ENCODE assay signal across 26 cellular contexts in the genomic region with DNA sequence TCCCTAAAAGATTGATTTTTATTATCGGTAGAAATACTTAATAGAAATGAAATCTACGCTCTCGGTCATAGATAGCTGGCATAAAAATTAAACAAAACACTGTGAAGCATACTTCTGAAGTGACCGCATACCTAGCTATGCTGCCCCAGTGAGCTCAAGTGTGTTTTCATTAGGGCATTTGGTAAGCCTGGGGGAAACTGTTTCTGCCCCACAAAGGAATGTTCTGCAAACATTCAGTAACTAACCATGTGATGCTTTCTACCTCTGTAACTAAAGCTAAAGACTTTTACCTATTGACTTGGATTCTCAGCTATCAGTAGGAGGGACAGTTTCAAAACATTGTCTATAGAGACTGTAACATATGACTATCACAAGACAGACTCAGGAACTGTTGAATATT.
DNase-seq lines count a peak whose midpoint lies in the region; TF ChIP-seq lines count a peak whose summit lies in the region.
"Had no signal": no experiment of that assay in that cellular context is flagged by ENCODE, and none has a peak within 500 bp of the region (broad histone marks: within the 10 kb centered on the region; RNA-seq: fewer than 3 reads in every experiment).

No MANE protein-coding gene starts in this region.

- H3K27me3 Mint-ChIP-seq in Calu3 (ENCODE audit: unreplicated experiment): peaks cover 22% of the 10 kb centered on the region
- H3K27me3 Mint-ChIP-seq: activated CD4-positive, alpha-beta T cell treated with anti-CD3 and anti-CD28 coated beads for 36 hours had no signal

- H3K4me3 ChIP-seq in AG10803 (ENCODE audit: low read length): no peak overlapping the region
- no peak overlapping the region for H3K4me3 ChIP-seq in SK-N-SH (ENCODE audit: low read depth in 2 of 2, low read length in 1 of 2)
- H3K4me3 ChIP-seq: neural progenitor cell had no signal

- no peaks in the 10 kb centered on the region for H3K36me3 Mint-ChIP-seq in Calu3 (ENCODE audit: insufficient read depth, unreplicated experiment)
- H3K36me3 Mint-ChIP-seq: activated naive CD8-positive, alpha-beta T cell; CD8-positive, alpha-beta memory T cell; memory B cell; neural progenitor cell; stimulated activated naive B cell treated with anti-CD40 and anti-IgM and Interleukin-4, amounts not matched to agents 10 μg/mL and 1 μg/mL and 100 μg/mL, for 72 hours had no signal

- H4K20me1 ChIP-seq in SK-N-SH (ENCODE audit: insufficient read depth): no peaks in the 10 kb centered on the region

- TF ChIP-seq CTCF in AG10803 (conservative IDR thresholded peaks at IDR 0.05; ENCODE audit: low read length): no peak
- no peak for TF ChIP-seq CTCF in Calu3 (IDR thresholded peaks at IDR 0.05; ENCODE audit: unreplicated experiment)
- no peak for TF ChIP-seq CTCF in SK-N-SH (IDR thresholded peaks at IDR 0.05)

- no peak overlapping the region for H3K9ac ChIP-seq in SK-N-SH
- H3K9ac ChIP-seq: neural progenitor cell had no signal

- H3F3A ChIP-seq in SK-N-SH (replicated peaks; ENCODE audit: insufficient read depth): peaks cover 3% of the 10 kb centered on the region

- WGBS in SK-N-SH (ENCODE audit: low lambda C conversion rate): 42% methylated on average over 4 of the region's 4 CpGs

- POLR2A ChIA-PET in SK-N-SH (lab: Yijun Ruan, JAX): no interaction called here

- H3K9me3 ChIP-seq in SK-N-SH: no peaks in the 10 kb centered on the region
- H3K9me3 ChIP-seq: BE2C had no signal

- TF ChIP-seq EP300 in SK-N-SH (IDR thresholded peaks at IDR 0.05; ENCODE audit: borderline replicate concordance in 1 of 2, low read depth in 1 of 2, low read length in 1 of 2): no peak

- no peaks in the 10 kb centered on the region for H3K79me2 ChIP-seq in SK-N-SH (ENCODE audit: insufficient read depth)

- H3K9me2 ChIP-seq in SK-N-SH: no peaks in the 10 kb centered on the region

- no peak overlapping the region for H3K27ac Mint-ChIP-seq in Calu3 (ENCODE audit: unreplicated experiment)
- H3K27ac Mint-ChIP-seq: activated CD4-positive, alpha-beta T cell treated with anti-CD3 and anti-CD28 coated beads for 36 hours; activated naive CD8-positive, alpha-beta T cell; memory B cell; neural progenitor cell; stimulated activated naive B cell treated with anti-CD40 and anti-IgM and Interleukin-4, amounts not matched to agents 10 μg/mL and 1 μg/mL and 100 μg/mL, for 72 hours; T-helper 17 cell had no signal

- CTCF ChIA-PET in Calu3 (lab: Charles Lee): no interaction called here
- CTCF ChIA-PET in SK-N-SH (lab: Yijun Ruan, JAX): no interaction called here

- no peaks in the 10 kb centered on the region for H3K4me1 Mint-ChIP-seq in Calu3 (ENCODE audit: low read depth, unreplicated experiment)
- H3K4me1 Mint-ChIP-seq: activated CD4-positive, alpha-beta T cell treated with anti-CD3 and anti-CD28 coated beads for 36 hours; CD8-positive, alpha-beta memory T cell; memory B cell; stimulated activated naive B cell treated with anti-CD40 and anti-IgM and Interleukin-4, amounts not matched to agents 10 μg/mL and 1 μg/mL and 100 μg/mL, for 72 hours; T-helper 17 cell had no signal

- no peak overlapping the region for H3K4me3 Mint-ChIP-seq in Calu3 (ENCODE audit: low read depth, unreplicated experiment)
- H3K4me3 Mint-ChIP-seq: activated CD4-positive, alpha-beta T cell treated with anti-CD3 and anti-CD28 coated beads for 36 hours; activated naive CD8-positive, alpha-beta T cell; CD8-positive, alpha-beta memory T cell; memory B cell; neural progenitor cell; stimulated activated naive B cell treated with anti-CD40 and anti-IgM and Interleukin-4, amounts not matched to agents 10 μg/mL and 1 μg/mL and 100 μg/mL, for 72 hours; T-helper 17 cell had no signal

- no peak overlapping the region for H3K27ac ChIP-seq in SK-N-SH (ENCODE audit: low read depth in 2 of 2, low read length in 1 of 2)
- H3K27ac ChIP-seq: epithelial cell of prostate, neural progenitor cell had no signal

- H3K27me3 ChIP-seq in SK-N-SH (ENCODE audit: insufficient read depth): no peaks in the 10 kb centered on the region
- H3K27me3 ChIP-seq: BE2C, neural progenitor cell had no signal

- intact Hi-C loops in Calu3 (cut with micrococcal nuclease; ENCODE audit: unreplicated experiment): no loop called here

- H3K9me3 Mint-ChIP-seq in Calu3 (ENCODE audit: low read depth, unreplicated experiment): no peaks in the 10 kb centered on the region
- H3K9me3 Mint-ChIP-seq: CD8-positive, alpha-beta memory T cell; memory B cell; neural progenitor cell; stimulated activated naive B cell treated with anti-CD40 and anti-IgM and Interleukin-4, amounts not matched to agents 10 μg/mL and 1 μg/mL and 100 μg/mL, for 72 hours had no signal

- no TSS peak for BruUV-seq in Calu3 (replicated peaks; lab: Mats Ljungman, UMichigan)

- H3K4me2 ChIP-seq in SK-N-SH: no peak overlapping the region; the same call in 1 of the 2 replicates
- H3K4me2 ChIP-seq: neural progenitor cell had no signal

- H3K4me1 ChIP-seq in SK-N-SH (ENCODE audit: control insufficient read depth in 1 of 2, insufficient read depth in 2 of 2, low read depth in 1 of 2, low read length in 1 of 2): no peaks in the 10 kb centered on the region
- H3K4me1 ChIP-seq: BE2C, neural progenitor cell had no signal

- H2AFZ ChIP-seq in SK-N-SH (ENCODE audit: low read depth): no peak overlapping the region
- H2AFZ ChIP-seq: neural progenitor cell had no signal

- peak; percentile 9 for DNase-seq in AG10803 (ENCODE audit: low read depth)
- DNase-seq in M059J (ENCODE audit: low read depth): peak; percentile 63
- peak; percentile 74 for DNase-seq in glomerular visceral epithelial cell (ENCODE audit: extremely low spot score)
- DNase-seq in renal cortical epithelial cell (ENCODE audit: low read depth): peak; percentile 92
- DNase-seq in amniotic stem cell (lab: John Stamatoyannopoulos, UW): no peak
- no peak for DNase-seq in HuH-7.5 (ENCODE audit: low spot score)
- DNase-seq in Calu3: no peak
- no peak for DNase-seq in SK-N-SH
- DNase-seq: activated CD4-positive, alpha-beta T cell treated with anti-CD3 and anti-CD28 coated beads for 36 hours; activated CD8-positive, alpha-beta memory T cell treated with anti-CD3 and anti-CD28 coated beads for 24 hours; activated effector memory CD4-positive, alpha-beta T cell treated with Interleukin-2 at 50 U/mL for 16 hours; CD8-positive, alpha-beta memory T cell; effector CD8-positive, alpha-beta T cell; head of caudate nucleus; NCI-H1417 treated with DMSO at 0.1 percent for 48 hours; NCI-H2107; NCI-H446; RPMI8226; stimulated activated CD4-positive, alpha-beta T cell treated with anti-CD3 and anti-CD28 coated beads, Interleukin-15, amount 100 ng/mL, for 24 hours; stimulated activated naive B cell treated with anti-CD40 and anti-IgM and Interleukin-4, amounts not matched to agents 10 μg/mL and 1 μg/mL and 100 μg/mL, for 72 hours; T-helper 17 cell had no signal

- H3K36me3 ChIP-seq in SK-N-SH (replicated peaks in 1 of 2; ENCODE audit: control insufficient read depth in 1 of 2, insufficient read depth in 2 of 2, low read length in 1 of 2): no peaks in the 10 kb centered on the region
- H3K36me3 ChIP-seq: BE2C, neural progenitor cell had no signal

- TF ChIP-seq RAD21 in SK-N-SH (IDR thresholded peaks at IDR 0.05; ENCODE audit: low read length): no peak

TF ChIP-seq in SK-N-SH, 30 proteins besides CTCF, POLR2A, EP300 and RAD21:
- TF ChIP-seq IRF3 (IDR thresholded peaks at IDR 0.05; ENCODE audit: low read depth, low read length): no peak
- TF ChIP-seq POLR2AphosphoS5 (IDR thresholded peaks at IDR 0.05; ENCODE audit: low read depth, low read length): no peak

Comparison
In these comparisons a context has a peak if more than half of its experiments do, and no peak if none do; other contexts are left out.
1. DNase-seq: peak in AG10803 (single experiment), M059J (single experiment), glomerular visceral epithelial cell (single experiment) and renal cortical epithelial cell (single experiment); none in amniotic stem cell (single experiment), HuH-7.5 (single experiment), Calu3 (single experiment) and SK-N-SH (single experiment).